In the genomic region with DNA sequence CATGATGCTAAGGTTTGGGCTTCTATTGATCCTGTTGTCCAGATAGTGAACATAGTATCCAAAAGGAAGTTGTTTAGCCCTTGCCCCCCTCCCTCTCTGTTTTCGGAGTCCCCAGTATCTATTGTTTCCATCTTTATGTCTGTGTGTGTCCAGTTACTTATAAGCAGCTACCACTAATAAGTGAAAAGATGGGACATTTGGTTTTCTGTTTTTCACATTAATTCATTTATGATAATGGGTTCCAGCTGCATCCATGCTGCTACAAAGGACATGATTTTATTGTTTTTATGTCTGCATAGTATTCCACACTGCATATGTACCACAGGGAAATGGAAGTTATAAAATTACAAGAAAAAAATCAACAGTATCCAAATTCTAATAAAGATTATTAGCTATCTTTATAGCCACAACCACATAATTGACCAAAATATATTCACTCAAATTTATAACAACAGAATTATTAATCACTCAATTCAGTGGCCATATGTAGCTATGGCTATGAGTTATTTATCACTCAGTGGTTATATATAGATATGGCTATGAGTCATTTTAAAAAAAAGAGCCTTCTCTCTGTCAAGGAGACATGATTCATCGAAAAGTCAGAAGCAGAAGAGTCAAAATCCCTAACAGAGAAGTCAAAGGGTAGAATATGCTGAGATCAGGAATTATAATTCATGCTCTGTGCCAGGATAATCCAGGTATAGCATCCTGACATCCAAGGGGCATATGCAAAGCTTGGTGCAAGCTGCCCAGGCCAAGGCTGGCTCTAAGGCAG, we compare ENCODE assay signal across 10 cellular contexts.
DNase-seq lines count a peak whose midpoint lies in the region; ATAC-seq, FAIRE-seq and TF ChIP-seq lines count a peak whose summit lies in the region.
"Had no signal": no experiment of that assay in that cellular context is flagged by ENCODE, and none has a peak within 500 bp of the region (broad histone marks: within the 10 kb centered on the region; RNA-seq: fewer than 3 reads in every experiment).

No MANE protein-coding gene starts in this region.

- no peaks in the 10 kb centered on the region for H3K4me1 Mint-ChIP-seq in stimulated activated naive CD8-positive, alpha-beta T cell treated with anti-CD3 and anti-CD28 coated beads, Interleukin-15, amount 100 ng/mL, for 72 hours
- H3K4me1 Mint-ChIP-seq: naive thymus-derived CD4-positive, alpha-beta T cell had no signal

- no peak for TF ChIP-seq POLR2A in GM12891 (IDR thresholded peaks at IDR 0.05; ENCODE audit: low read depth, low read length)

- H3K4me3 ChIP-seq in epithelial cell of esophagus (ENCODE audit: low read length) = no peak overlapping the region

- ATAC-seq in GM21526 (IDR thresholded peaks at IDR 0.05; ENCODE audit: low FRiP score, unreplicated experiment) = peak; percentile 55
- ATAC-seq in stimulated activated naive CD8-positive, alpha-beta T cell treated with anti-CD3 and anti-CD28 coated beads, Interleukin-15, amount 100 ng/mL, for 72 hours = no peak
- ATAC-seq: naive thymus-derived CD4-positive, alpha-beta T cell had no signal

- no peaks in the 10 kb centered on the region for H3K27me3 Mint-ChIP-seq in stimulated activated naive CD8-positive, alpha-beta T cell treated with anti-CD3 and anti-CD28 coated beads, Interleukin-15, amount 100 ng/mL, for 72 hours
- H3K27me3 Mint-ChIP-seq: naive thymus-derived CD4-positive, alpha-beta T cell had no signal

- DNase-seq in AG20443 (ENCODE audit: low spot score) (peak; percentile 22), HTR-8/SVneo (ENCODE audit: insufficient read length, low spot score) (peak; percentile 44), epithelial cell of esophagus (ENCODE audit: low read depth) (peak; percentile 76), GM12891 (ENCODE audit: insufficient read length, low spot score) (no peak), NCI-H187 (lab: John Stamatoyannopoulos, UW) (no peak)
- no peak for DNase-seq in stimulated activated CD4-positive, alpha-beta T cell treated with anti-CD3 and anti-CD28 coated beads, Interleukin-4, amount 100 ng/mL, for 1 hour
- DNase-seq in stimulated activated naive CD8-positive, alpha-beta T cell treated with anti-CD3 and anti-CD28 coated beads, Interleukin-15, amount 100 ng/mL, for 72 hours = no peak
- DNase-seq: naive thymus-derived CD4-positive, alpha-beta T cell had no signal

- TF ChIP-seq CTCF in epithelial cell of esophagus (IDR thresholded peaks at IDR 0.05; ENCODE audit: insufficient read depth, low read depth, low read length, missing control alignments) = no peak

- H3K4me3 Mint-ChIP-seq in stimulated activated naive CD8-positive, alpha-beta T cell treated with anti-CD3 and anti-CD28 coated beads, Interleukin-15, amount 100 ng/mL, for 72 hours = no peak overlapping the region
- H3K4me3 Mint-ChIP-seq: naive thymus-derived CD4-positive, alpha-beta T cell; T-helper 1 cell treated with Interleukin-12 subunit alpha and Interleukin-12 subunit beta and Interleukin-4 antibody, amounts not matched to agents 30 μg/mL and 1 μg/mL, for 36 hours had no signal

- peaks cover 0 to 14% of the 10 kb centered on the region in 2 donors for H3K9me3 Mint-ChIP-seq in stimulated activated naive CD8-positive, alpha-beta T cell treated with anti-CD3 and anti-CD28 coated beads, Interleukin-15, amount 100 ng/mL, for 72 hours
- H3K9me3 Mint-ChIP-seq: T-helper 1 cell treated with Interleukin-12 subunit alpha and Interleukin-12 subunit beta and Interleukin-4 antibody, amounts not matched to agents 30 μg/mL and 1 μg/mL, for 36 hours had no signal

- FAIRE-seq in HTR-8/SVneo (lab: Jason Lieb, UNC) (no peak), GM12891 (lab: Jason Lieb, UNC) (no peak)

- H3K27ac Mint-ChIP-seq in stimulated activated naive CD8-positive, alpha-beta T cell treated with anti-CD3 and anti-CD28 coated beads, Interleukin-15, amount 100 ng/mL, for 72 hours = no peak overlapping the region
- H3K27ac Mint-ChIP-seq: naive thymus-derived CD4-positive, alpha-beta T cell; T-helper 1 cell treated with Interleukin-12 subunit alpha and Interleukin-12 subunit beta and Interleukin-4 antibody, amounts not matched to agents 30 μg/mL and 1 μg/mL, for 36 hours had no signal

TF ChIP-seq in GM12891, 5 proteins besides CTCF, POLR2A, EP300 and RAD21:
- TF ChIP-seq TAF1 (IDR thresholded peaks at IDR 0.05; ENCODE audit: low read depth, low read length) = no peak
- no peak for TF ChIP-seq POU2F2 (IDR thresholded peaks at IDR 0.05; ENCODE audit: low read depth, low read length)
- no peak for TF ChIP-seq SPI1 (IDR thresholded peaks at IDR 0.05; ENCODE audit: low read depth, low read length)
- TF ChIP-seq PAX5 (IDR thresholded peaks at IDR 0.05; ENCODE audit: insufficient read depth, low read length, severe bottlenecking) = no peak
- TF ChIP-seq POLR2AphosphoS5 (IDR thresholded peaks at IDR 0.05; ENCODE audit: low read depth, low read length) = no peak

Comparison
In these comparisons a context has a peak if more than half of its experiments do, and no peak if none do; other contexts are left out.
1. DNase-seq: peak in AG20443 (single experiment), HTR-8/SVneo (single experiment) and epithelial cell of esophagus (single experiment); none in stimulated activated CD4-positive, alpha-beta T cell treated with anti-CD3 and anti-CD28 coated beads, Interleukin-4, amount 100 ng/mL, for 1 hour (single experiment), GM12891 (single experiment), NCI-H187 (0 of 2) and stimulated activated naive CD8-positive, alpha-beta T cell treated with anti-CD3 and anti-CD28 coated beads, Interleukin-15, amount 100 ng/mL, for 72 hours (0 of 2).